17 cellular contexts compared by ENCODE assay signal in the genomic region with DNA sequence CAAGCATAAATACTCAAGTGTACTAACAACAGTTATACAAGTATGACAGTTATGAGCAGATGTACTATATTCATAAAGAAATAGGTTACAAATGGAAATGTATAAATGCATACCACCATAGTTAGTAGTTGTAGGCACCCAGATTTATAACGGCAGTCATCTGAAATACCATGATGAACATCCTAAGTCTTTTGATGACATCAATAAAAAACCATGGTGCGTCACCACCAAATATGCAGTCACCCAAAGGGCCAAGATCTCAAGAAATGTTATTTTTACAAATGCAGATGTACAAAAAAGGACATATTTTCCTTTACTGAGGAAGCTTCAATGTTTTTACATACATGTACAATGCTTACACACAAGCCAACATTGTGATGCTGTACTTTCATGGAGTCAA.
DNase-seq lines count a peak whose midpoint lies in the region; ATAC-seq, FAIRE-seq and TF ChIP-seq lines count a peak whose summit lies in the region.
"Had no signal": no experiment of that assay in that cellular context is flagged by ENCODE, and none has a peak within 500 bp of the region (broad histone marks: within the 10 kb centered on the region; RNA-seq: fewer than 3 reads in every experiment).

No MANE protein-coding gene starts in this region.

- H4K20me1 ChIP-seq in HepG2 (ENCODE audit: insufficient read depth, low read length) (no peaks in the 10 kb centered on the region), fibroblast of lung (ENCODE audit: control insufficient read depth, extremely low read depth, insufficient read depth, low read length) (no peaks in the 10 kb centered on the region), mammary epithelial cell (ENCODE audit: insufficient read depth, low read length) (no peaks in the 10 kb centered on the region)
- H4K20me1 ChIP-seq: BLaER1 had no signal

- BruUV-seq in HepG2 (replicated peaks; lab: Mats Ljungman, UMichigan) (no TSS peak), mammary epithelial cell (replicated peaks; lab: Mats Ljungman, UMichigan) (no TSS peak)

- in situ Hi-C loops in HepG2 (cut with HindIII; ENCODE audit: extremely low pct_ligation_motif_present, low pct_unique_long_range_greater_than_20kb) (no loop called here), mammary epithelial cell (cut with MboI; ENCODE audit: low sequenced_read_pairs in 2 of 2) (no loop called here)

- TF ChIP-seq POLR2A in HepG2 (IDR thresholded peaks at IDR 0.05; ENCODE audit: insufficient read depth in 1 of 2, low read depth in 2 of 2, low read length in 2 of 2) (no peak), right lobe of liver (IDR thresholded peaks at IDR 0.05) (no peak)

- H3K79me2 ChIP-seq in HepG2 (ENCODE audit: insufficient read depth, low read length) (no peaks in the 10 kb centered on the region), fibroblast of lung (ENCODE audit: control insufficient read depth, insufficient read depth, low read length) (no peaks in the 10 kb centered on the region), mammary epithelial cell (ENCODE audit: insufficient read depth, low read length) (no peaks in the 10 kb centered on the region)

- H3K4me3 ChIP-seq in HepG2 (replicated peaks in 1 of 3; ENCODE audit: insufficient read depth in 1 of 3, low read depth in 2 of 3, low read length in 3 of 3) (no peak overlapping the region), right lobe of liver (no peak overlapping the region), fibroblast of lung (replicated peaks in 1 of 4; ENCODE audit: control extremely low read depth in 1 of 4, insufficient read depth in 1 of 4, low read depth in 3 of 4, low read length in 4 of 4) (no peak overlapping the region), mammary epithelial cell (replicated peaks in 1 of 3; ENCODE audit: insufficient read depth in 1 of 3, low read depth in 2 of 3, low read length in 3 of 3) (no peak overlapping the region)
- H3K4me3 ChIP-seq: BLaER1 had no signal

- H3K4me2 ChIP-seq in HepG2 (ENCODE audit: low read depth, low read length) (no peak overlapping the region), fibroblast of lung (ENCODE audit: extremely low read depth, insufficient read depth, low read length) (no peak overlapping the region), mammary epithelial cell (ENCODE audit: insufficient read depth, low read depth, low read length) (no peak overlapping the region)
- H3K4me2 ChIP-seq: BLaER1 had no signal

- intact Hi-C loops in HepG2 (cut with micrococcal nuclease; ENCODE audit: unreplicated experiment): no loop called here
- intact Hi-C loops in right lobe of liver (cut with DNase I): no loop called here
- intact Hi-C loops in mammary epithelial cell (cut with micrococcal nuclease): no loop called here

- no peak overlapping the region for H3K27ac ChIP-seq in HepG2 (ENCODE audit: extremely low read length, insufficient read depth, low read length)
- H3K27ac ChIP-seq in right lobe of liver: no peak overlapping the region
- peak overlapping the region; percentile 24 for H3K27ac ChIP-seq in fibroblast of lung (ENCODE audit: insufficient read depth, low read length)
- H3K27ac ChIP-seq in mammary epithelial cell (ENCODE audit: insufficient read depth, low read depth, low read length): no peak overlapping the region
- H3K27ac ChIP-seq: 22Rv1, BLaER1 had no signal

- H3K36me3 ChIP-seq in HepG2 (replicated peaks in 1 of 2; ENCODE audit: control insufficient read depth in 1 of 2, insufficient read depth in 2 of 2, low read length in 2 of 2) (no peaks in the 10 kb centered on the region), right lobe of liver (no peaks in the 10 kb centered on the region), fibroblast of lung (ENCODE audit: control insufficient read depth, insufficient read depth, low read length) (no peaks in the 10 kb centered on the region), mammary epithelial cell (ENCODE audit: insufficient read depth, low read length) (no peaks in the 10 kb centered on the region)
- H3K36me3 ChIP-seq: BLaER1 had no signal

- FAIRE-seq in HepG2 (lab: Jason Lieb, UNC): no peak
- FAIRE-seq: G401.6, GM12892, GM19239, H54 had no signal

- WGBS in HepG2 (ENCODE audit: low lambda C conversion rate): 87% methylated on average over 2 of the region's 2 CpGs
- WGBS in right lobe of liver (ENCODE audit: insufficient coverage, low coverage, low lambda C conversion rate, missing lambda C conversion rate): 85% methylated on average over 2 of the region's 2 CpGs
- WGBS in mammary epithelial cell (ENCODE audit: low coverage, missing lambda C conversion rate): 79% methylated on average over 2 of the region's 2 CpGs

- ATAC-seq in HepG2 (no peak), right lobe of liver (no peak), GM21381 (IDR thresholded peaks at IDR 0.05; ENCODE audit: unreplicated experiment) (no peak)

- POLR2A ChIA-PET in HepG2 (lab: Yijun Ruan, JAX): no interaction called here

- H3K9ac ChIP-seq in HepG2 (ENCODE audit: insufficient read depth, low read depth, low read length) (no peak overlapping the region), fibroblast of lung (ENCODE audit: insufficient read depth, low read length) (no peak overlapping the region), mammary epithelial cell (ENCODE audit: insufficient read depth, low read length) (no peak overlapping the region)
- H3K9ac ChIP-seq: BLaER1 had no signal

- H3K4me1 ChIP-seq in HepG2 (ENCODE audit: insufficient read depth, low read length): 0 out of 2 replicates have a peak, but pooled peaks cover 5% of the 10 kb centered on the region
- H3K4me1 ChIP-seq in right lobe of liver: no peaks in the 10 kb centered on the region
- peaks cover 10% of the 10 kb centered on the region for H3K4me1 ChIP-seq in fibroblast of lung (ENCODE audit: control insufficient read depth, extremely low read depth, insufficient read depth, low read length)
- H3K4me1 ChIP-seq in mammary epithelial cell (ENCODE audit: insufficient read depth, low read length): peaks cover 24% of the 10 kb centered on the region
- H3K4me1 ChIP-seq: BLaER1 had no signal

- 0 out of 5 replicates have a peak, but pooled peaks cover 0 to 3% of the 10 kb centered on the region in 2 experiments for H3K27me3 ChIP-seq in HepG2 (ENCODE audit: control insufficient read depth in 1 of 2, insufficient read depth in 2 of 2, low read length in 2 of 2)
- no peaks in the 10 kb centered on the region for H3K27me3 ChIP-seq in right lobe of liver
- H3K27me3 ChIP-seq in fibroblast of lung (ENCODE audit: control insufficient read depth, insufficient read depth, low read length): peaks cover 2% of the 10 kb centered on the region
- no peaks in the 10 kb centered on the region for H3K27me3 ChIP-seq in mammary epithelial cell (ENCODE audit: insufficient read depth, low read length)
- H3K27me3 ChIP-seq: BLaER1 had no signal

- H3K9me3 ChIP-seq in HepG2 (ENCODE audit: low read length) (no peaks in the 10 kb centered on the region), right lobe of liver (no peaks in the 10 kb centered on the region), fibroblast of lung (ENCODE audit: control insufficient read depth, insufficient read depth, low read depth, low read length) (no peaks in the 10 kb centered on the region), mammary epithelial cell (replicated peaks; ENCODE audit: insufficient read depth, low read length) (no peaks in the 10 kb centered on the region)
- H3K9me3 ChIP-seq: BLaER1, Caco-2 had no signal

- TF ChIP-seq CTCF in HepG2 (CRISPR knock-in tag; IDR thresholded peaks at IDR 0.05) (no peak), right lobe of liver (IDR thresholded peaks at IDR 0.05) (no peak), fibroblast of lung (conservative IDR thresholded peaks at IDR 0.05 in 1 of 2, IDR thresholded peaks at IDR 0.05 in 1 of 2; ENCODE audit: low read depth in 1 of 2, low read length in 2 of 2) (no peak), mammary epithelial cell (conservative IDR thresholded peaks at IDR 0.05 in 1 of 2, IDR thresholded peaks at IDR 0.05 in 1 of 2; ENCODE audit: extremely low read depth in 1 of 2, insufficient read depth in 1 of 2, low read depth in 1 of 2, low read length in 2 of 2) (no peak)

- no peak for TF ChIP-seq RAD21 in HepG2 (CRISPR knock-in tag; IDR thresholded peaks at IDR 0.05)

- no peak overlapping the region for H2AFZ ChIP-seq in HepG2 (ENCODE audit: low read length)
- H2AFZ ChIP-seq in fibroblast of lung (ENCODE audit: low read length): no peak overlapping the region
- H2AFZ ChIP-seq in mammary epithelial cell (ENCODE audit: low read depth, low read length): no peak overlapping the region

- no peak for TF ChIP-seq EP300 in HepG2 (IDR thresholded peaks at IDR 0.05; ENCODE audit: low read depth in 2 of 2, low read length in 2 of 2)
- no peak for TF ChIP-seq EP300 in HepG2 (CRISPR knock-in tag; IDR thresholded peaks at IDR 0.05; ENCODE audit: borderline replicate concordance)

- CTCF ChIA-PET in HepG2 (lab: Yijun Ruan, JAX; ENCODE audit: low intra/inter-chr PET ratio, low total read pairs) (no interaction called here), mammary epithelial cell (lab: Charles Lee; ENCODE audit: low non-redundant PET) (no interaction called here)

- DNase-seq in HepG2 (ENCODE audit: low spot score) (no peak), right lobe of liver (no peak), HS-5 (ENCODE audit: low read depth) (peak; percentile 46), fibroblast of lung (ENCODE audit: low read depth in 2 of 2) (peak; percentile 4 to 9), mammary epithelial cell (no peak), NCI-H510A (lab: John Stamatoyannopoulos, UW) (no peak)
- DNase-seq: AML-193; Caco-2; CD8-positive, alpha-beta memory T cell; DMS53 had no signal

- dilution Hi-C loops in mammary epithelial cell (cut with HindIII; ENCODE audit: low sequenced_read_pairs): loop anchor here (5.0 kb wide), 1 partner anchor 81 kb away; no protein-coding TSS in a partner anchor

TF ChIP-seq in HepG2, 621 proteins besides CTCF, POLR2A, EP300 and RAD21:
- TF ChIP-seq CREB1 (IDR thresholded peaks at IDR 0.05) (0 out of 2 replicates have a peak, but pooled peaks have one; percentile 12), CREB1 (CRISPR knock-in tag; IDR thresholded peaks at IDR 0.05) (no peak)
- TF ChIP-seq, protein P1, sequence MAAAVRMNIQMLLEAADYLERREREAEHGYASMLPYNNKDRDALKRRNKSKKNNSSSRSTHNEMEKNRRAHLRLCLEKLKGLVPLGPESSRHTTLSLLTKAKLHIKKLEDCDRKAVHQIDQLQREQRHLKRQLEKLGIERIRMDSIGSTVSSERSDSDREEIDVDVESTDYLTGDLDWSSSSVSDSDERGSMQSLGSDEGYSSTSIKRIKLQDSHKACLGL (CRISPR knock-in tag; IDR thresholded peaks at IDR 0.05): no peak

Comparison
In these comparisons a context has a peak if more than half of its experiments do, and no peak if none do; other contexts are left out.
1. DNase-seq: peak in HS-5 (single experiment) and fibroblast of lung (2 of 2); none in HepG2 (single experiment), right lobe of liver (0 of 3), mammary epithelial cell (single experiment) and NCI-H510A (single experiment).